ENCODE assay signal across 29 cellular contexts in the genomic region with DNA sequence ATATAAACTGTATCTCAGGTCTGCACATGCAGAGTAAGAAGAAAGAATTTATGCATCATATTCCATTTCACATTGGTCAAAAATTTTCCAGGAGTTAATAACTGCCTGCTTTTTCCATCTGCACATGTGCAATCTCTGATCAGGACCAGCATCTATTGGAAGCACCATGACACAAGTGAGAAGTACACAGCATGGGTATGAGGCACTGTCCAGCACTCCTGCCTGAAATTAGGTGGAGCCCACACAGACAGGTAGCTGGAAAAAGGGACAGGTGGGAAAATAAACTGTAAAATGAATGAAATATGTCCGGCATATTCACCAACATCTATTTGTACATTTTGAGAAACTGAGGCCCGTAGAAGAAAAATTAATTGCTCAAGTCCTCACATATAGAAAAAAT.
"Had no signal": no experiment of that assay in that cellular context is flagged by ENCODE, and none has a peak within 500 bp of the region (broad histone marks: within the 10 kb centered on the region; RNA-seq: fewer than 3 reads in every experiment).

No MANE protein-coding gene starts in this region.

- DNase-seq: colonic mucosa; cortex of kidney; dermis blood vessel endothelial cell; dorsolateral prefrontal cortex; effector CD4-positive, alpha-beta T cell; effector CD8-positive, alpha-beta T cell; effector memory CD4-positive, alpha-beta T cell; effector memory CD8-positive, alpha-beta T cell; endodermal cell; erythroblast; esophagus squamous epithelium; foreskin fibroblast; foreskin keratinocyte; foreskin melanocyte; gastrocnemius medialis; glutamatergic neuron; head of caudate nucleus; heart left ventricle; heart right ventricle had no signal

- H3K4me1 Mint-ChIP-seq: endodermal cell had no signal

- FAIRE-seq: colon, endometrium, endothelial cell of umbilical vein, frontal cortex had no signal

- H3K4me3 Mint-ChIP-seq: dendritic cell treated with granulocyte-macrophage colony-stimulating factor and Interleukin-4, amounts not matched to agents 40 ng/mL and 50 ng/mL, for 4 days; effector memory CD8-positive, alpha-beta T cell; endodermal cell had no signal

- H3K36me3 ChIP-seq: colonic mucosa, esophagus muscularis mucosa, esophagus squamous epithelium, gastrocnemius medialis, gastroesophageal sphincter, heart left ventricle, heart right ventricle had no signal

- ATAC-seq: effector memory CD8-positive, alpha-beta T cell; esophagus mucosa; foreskin keratinocyte; gastrocnemius medialis; gastroesophageal sphincter; heart left ventricle; heart right ventricle had no signal

- H3K27me3 Mint-ChIP-seq: dendritic cell treated with granulocyte-macrophage colony-stimulating factor and Interleukin-4, amounts not matched to agents 40 ng/mL and 50 ng/mL, for 4 days; effector memory CD8-positive, alpha-beta T cell had no signal

- H3K27ac ChIP-seq: colonic mucosa, coronary artery, dorsolateral prefrontal cortex, epithelial cell of prostate, esophagus muscularis mucosa, esophagus squamous epithelium, foreskin keratinocyte, gastrocnemius medialis, gastroesophageal sphincter, heart left ventricle, heart right ventricle had no signal

- H3K4me3 ChIP-seq: colonic mucosa, coronary artery, dorsolateral prefrontal cortex, esophagus muscularis mucosa, esophagus squamous epithelium, gastrocnemius medialis, gastroesophageal sphincter, heart left ventricle, heart right ventricle had no signal

- H3K27me3 ChIP-seq: colonic mucosa, dorsolateral prefrontal cortex, esophagus muscularis mucosa, esophagus squamous epithelium, foreskin keratinocyte, gastrocnemius medialis, gastroesophageal sphincter, heart left ventricle, heart right ventricle had no signal

- H3K4me1 ChIP-seq: colonic mucosa, esophagus muscularis mucosa, esophagus squamous epithelium, foreskin keratinocyte, gastrocnemius medialis, gastroesophageal sphincter, heart left ventricle, heart right ventricle had no signal

- H3K9me3 ChIP-seq: colonic mucosa, esophagus muscularis mucosa, esophagus squamous epithelium, gastrocnemius medialis, gastroesophageal sphincter, heart left ventricle had no signal

- H3K27ac Mint-ChIP-seq: dendritic cell treated with granulocyte-macrophage colony-stimulating factor and Interleukin-4, amounts not matched to agents 40 ng/mL and 50 ng/mL, for 4 days; effector memory CD8-positive, alpha-beta T cell; endodermal cell had no signal

- H3K9me3 Mint-ChIP-seq: endodermal cell had no signal
